Comparison of ENCODE assay signal across 1 cellular context in the genomic region with DNA sequence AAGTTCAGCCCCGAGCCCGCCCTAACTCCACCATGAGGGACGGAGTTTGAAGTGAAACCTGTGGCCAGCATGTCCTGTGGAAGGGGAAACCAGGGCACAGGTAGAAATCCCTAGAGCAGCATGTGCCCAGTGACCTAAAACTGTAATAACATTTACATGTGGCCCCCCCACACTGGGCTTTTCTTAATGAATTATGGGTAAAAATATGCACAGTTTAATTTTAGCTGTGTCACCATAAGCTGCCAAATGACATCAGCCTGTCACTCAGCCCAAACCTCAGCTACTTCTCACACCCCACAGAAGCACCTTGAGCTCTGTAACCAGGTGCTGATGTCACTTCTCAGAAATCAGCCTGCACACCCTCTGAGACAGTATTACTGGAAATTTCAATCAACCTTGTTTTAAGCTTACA.
A peak's percentile ranks its signal among the peaks of the same experiment; 100 is the strongest.
TF ChIP-seq lines count a peak whose summit lies in the region.

No MANE protein-coding gene starts in this region.

TF ChIP-seq in GM12878, 131 proteins besides CTCF, POLR2A, EP300 and RAD21 (continued from another document and continues in another):
- TF ChIP-seq ATF2 (IDR thresholded peaks at IDR 0.05; ENCODE audit: low read length) (peak; percentile 89), KAT2A (conservative IDR thresholded peaks at IDR 0.05; ENCODE audit: control insufficient read depth, low read depth, low read length) (no peak), TCF12 (IDR thresholded peaks at IDR 0.05; ENCODE audit: low read depth, low read length) (peak; percentile 50; the same call in 1 of the 2 replicates), SPI1 (IDR thresholded peaks at IDR 0.05; ENCODE audit: borderline replicate concordance, insufficient read depth, low read depth, low read length) (no peak), RB1 (IDR thresholded peaks at IDR 0.05; ENCODE audit: borderline replicate concordance) (0 out of 2 replicates have a peak, but pooled peaks have one; percentile 17), FOS (IDR thresholded peaks at IDR 0.05; ENCODE audit: borderline replicate concordance, extremely low read depth, insufficient read length) (no peak), BHLHE40 (IDR thresholded peaks at IDR 0.05; ENCODE audit: borderline replicate concordance in 1 of 2, low read depth in 2 of 2, low read length in 1 of 2) (peak; percentile 89 to 91), EGR1 (IDR thresholded peaks at IDR 0.05; ENCODE audit: borderline replicate concordance in 1 of 2, low read depth in 2 of 2, low read length in 2 of 2) (no peak), SIN3A (IDR thresholded peaks at IDR 0.05; ENCODE audit: low read depth, low read length) (no peak), MAX (IDR thresholded peaks at IDR 0.05; ENCODE audit: low read depth, low read length) (peak; percentile 42; the same call in 1 of the 2 replicates), DPF2 (IDR thresholded peaks at IDR 0.05) (0 out of 2 replicates have a peak, but pooled peaks have one; percentile 69), ZBED1 (IDR thresholded peaks at IDR 0.05; ENCODE audit: borderline replicate concordance) (no peak), SMC3 (IDR thresholded peaks at IDR 0.05; ENCODE audit: borderline replicate concordance, low read length) (no peak), ZNF24 (IDR thresholded peaks at IDR 0.05) (no peak), SREBF2 (IDR thresholded peaks at IDR 0.05; ENCODE audit: low read length) (no peak), IKZF1 (conservative IDR thresholded peaks at IDR 0.05) (peak; percentile 69; the same call in 1 of the 2 replicates), ESRRA (IDR thresholded peaks at IDR 0.05; ENCODE audit: low read length) (no peak), POU2F2 (IDR thresholded peaks at IDR 0.05; ENCODE audit: borderline replicate concordance, low read depth, low read length) (peak; percentile 79; the same call in 1 of the 3 replicates), ZNF592 (IDR thresholded peaks at IDR 0.05) (no peak), CREB1 (IDR thresholded peaks at IDR 0.05; ENCODE audit: low read depth) (peak; percentile 85), CREM (IDR thresholded peaks at IDR 0.05; ENCODE audit: low read depth) (peak; percentile 76), ASH2L (IDR thresholded peaks at IDR 0.05; ENCODE audit: borderline replicate concordance, low read depth) (no peak; the same call in 1 of the 2 replicates), RBBP5 (conservative IDR thresholded peaks at IDR 0.05) (no peak), PML (IDR thresholded peaks at IDR 0.05; ENCODE audit: low read length) (no peak; the same call in 1 of the 2 replicates), SKIL (IDR thresholded peaks at IDR 0.05; ENCODE audit: low read depth, poor library complexity, severe bottlenecking) (peak; percentile 57), CEBPB (IDR thresholded peaks at IDR 0.05; ENCODE audit: borderline replicate concordance in 1 of 2, low read depth in 2 of 2, low read length in 2 of 2) (no peak), EED (IDR thresholded peaks at IDR 0.05; ENCODE audit: low read depth) (0 out of 2 replicates have a peak, but pooled peaks have one; percentile 22), BCL3 (IDR thresholded peaks at IDR 0.05; ENCODE audit: borderline replicate concordance, insufficient read depth, low read depth, low read length, poor library complexity, severe bottlenecking) (no peak), WRNIP1 (IDR thresholded peaks at IDR 0.05; ENCODE audit: borderline replicate concordance, low read depth, low read length) (no peak), SMAD1 (IDR thresholded peaks at IDR 0.05; ENCODE audit: low read depth, partially characterized antibody) (no peak), PBX3 (IDR thresholded peaks at IDR 0.05; ENCODE audit: insufficient replicate concordance, low read depth, low read length) (peak; percentile 92), NR2F1 (conservative IDR thresholded peaks at IDR 0.05) (0 out of 2 replicates have a peak, but pooled peaks have one; percentile 39), NFIC (IDR thresholded peaks at IDR 0.05; ENCODE audit: low read depth, low read length) (0 out of 2 replicates have a peak, but pooled peaks have one; percentile 40), CHD1 (IDR thresholded peaks at IDR 0.05; ENCODE audit: low read depth, low read length) (no peak), RUNX3 (IDR thresholded peaks at IDR 0.05; ENCODE audit: low read length) (peak; percentile 63), MEF2B (IDR thresholded peaks at IDR 0.05; ENCODE audit: partially characterized antibody, poor library complexity, severe bottlenecking) (peak; percentile 83), MXI1 (IDR thresholded peaks at IDR 0.05; ENCODE audit: low read depth, low read length) (peak; percentile 67), MTA3 (IDR thresholded peaks at IDR 0.05; ENCODE audit: borderline replicate concordance, low read length) (no peak), JUNB (IDR thresholded peaks at IDR 0.05) (peak; percentile 59), ZZZ3 (IDR thresholded peaks at IDR 0.05; ENCODE audit: control insufficient read depth, insufficient read length, low read depth) (no peak), NBN (IDR thresholded peaks at IDR 0.05) (0 out of 2 replicates have a peak, but pooled peaks have one; percentile 4), IRF4 (IDR thresholded peaks at IDR 0.05; ENCODE audit: low read depth, low read length) (no peak), ZNF207 (IDR thresholded peaks at IDR 0.05; ENCODE audit: borderline replicate concordance) (peak; percentile 51; the same call in 1 of the 2 replicates), JUND (IDR thresholded peaks at IDR 0.05; ENCODE audit: low read depth, low read length) (peak; percentile 72; the same call in 1 of the 2 replicates), POLR2AphosphoS2 (IDR thresholded peaks at IDR 0.05; ENCODE audit: low read depth, low read length) (no peak)
- TF ChIP-seq, protein P1, sequence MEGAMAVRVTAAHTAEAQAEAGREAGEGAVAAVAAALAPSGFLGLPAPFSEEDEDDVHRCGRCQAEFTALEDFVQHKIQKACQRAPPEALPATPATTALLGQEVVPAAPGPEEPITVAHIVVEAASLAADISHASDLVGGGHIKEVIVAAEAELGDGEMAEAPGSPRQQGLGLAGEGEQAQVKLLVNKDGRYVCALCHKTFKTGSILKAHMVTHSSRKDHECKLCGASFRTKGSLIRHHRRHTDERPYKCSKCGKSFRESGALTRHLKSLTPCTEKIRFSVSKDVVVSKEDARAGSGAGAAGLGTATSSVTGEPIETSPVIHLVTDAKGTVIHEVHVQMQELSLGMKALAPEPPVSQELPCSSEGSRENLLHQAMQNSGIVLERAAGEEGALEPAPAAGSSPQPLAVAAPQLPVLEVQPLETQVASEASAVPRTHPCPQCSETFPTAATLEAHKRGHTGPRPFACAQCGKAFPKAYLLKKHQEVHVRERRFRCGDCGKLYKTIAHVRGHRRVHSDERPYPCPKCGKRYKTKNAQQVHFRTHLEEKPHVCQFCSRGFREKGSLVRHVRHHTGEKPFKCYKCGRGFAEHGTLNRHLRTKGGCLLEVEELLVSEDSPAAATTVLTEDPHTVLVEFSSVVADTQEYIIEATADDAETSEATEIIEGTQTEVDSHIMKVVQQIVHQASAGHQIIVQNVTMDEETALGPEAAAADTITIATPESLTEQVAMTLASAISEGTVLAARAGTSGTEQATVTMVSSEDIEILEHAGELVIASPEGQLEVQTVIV (IDR thresholded peaks at IDR 0.05; ENCODE audit: borderline replicate concordance, partially characterized antibody), result no peak
- TF ChIP-seq, protein P2, sequence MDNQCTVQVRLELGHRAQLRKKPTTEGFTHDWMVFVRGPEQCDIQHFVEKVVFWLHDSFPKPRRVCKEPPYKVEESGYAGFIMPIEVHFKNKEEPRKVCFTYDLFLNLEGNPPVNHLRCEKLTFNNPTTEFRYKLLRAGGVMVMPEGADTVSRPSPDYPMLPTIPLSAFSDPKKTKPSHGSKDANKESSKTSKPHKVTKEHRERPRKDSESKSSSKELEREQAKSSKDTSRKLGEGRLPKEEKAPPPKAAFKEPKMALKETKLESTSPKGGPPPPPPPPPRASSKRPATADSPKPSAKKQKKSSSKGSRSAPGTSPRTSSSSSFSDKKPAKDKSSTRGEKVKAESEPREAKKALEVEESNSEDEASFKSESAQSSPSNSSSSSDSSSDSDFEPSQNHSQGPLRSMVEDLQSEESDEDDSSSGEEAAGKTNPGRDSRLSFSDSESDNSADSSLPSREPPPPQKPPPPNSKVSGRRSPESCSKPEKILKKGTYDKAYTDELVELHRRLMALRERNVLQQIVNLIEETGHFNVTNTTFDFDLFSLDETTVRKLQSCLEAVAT (IDR thresholded peaks at IDR 0.05), result no peak
- TF ChIP-seq, protein P3, sequence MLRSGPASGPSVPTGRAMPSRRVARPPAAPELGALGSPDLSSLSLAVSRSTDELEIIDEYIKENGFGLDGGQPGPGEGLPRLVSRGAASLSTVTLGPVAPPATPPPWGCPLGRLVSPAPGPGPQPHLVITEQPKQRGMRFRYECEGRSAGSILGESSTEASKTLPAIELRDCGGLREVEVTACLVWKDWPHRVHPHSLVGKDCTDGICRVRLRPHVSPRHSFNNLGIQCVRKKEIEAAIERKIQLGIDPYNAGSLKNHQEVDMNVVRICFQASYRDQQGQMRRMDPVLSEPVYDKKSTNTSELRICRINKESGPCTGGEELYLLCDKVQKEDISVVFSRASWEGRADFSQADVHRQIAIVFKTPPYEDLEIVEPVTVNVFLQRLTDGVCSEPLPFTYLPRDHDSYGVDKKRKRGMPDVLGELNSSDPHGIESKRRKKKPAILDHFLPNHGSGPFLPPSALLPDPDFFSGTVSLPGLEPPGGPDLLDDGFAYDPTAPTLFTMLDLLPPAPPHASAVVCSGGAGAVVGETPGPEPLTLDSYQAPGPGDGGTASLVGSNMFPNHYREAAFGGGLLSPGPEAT (IDR thresholded peaks at IDR 0.05; ENCODE audit: low read depth), result peak; percentile 47; the same call in 1 of the 2 replicates
